20 cellular contexts compared by ENCODE assay signal in the genomic region with DNA sequence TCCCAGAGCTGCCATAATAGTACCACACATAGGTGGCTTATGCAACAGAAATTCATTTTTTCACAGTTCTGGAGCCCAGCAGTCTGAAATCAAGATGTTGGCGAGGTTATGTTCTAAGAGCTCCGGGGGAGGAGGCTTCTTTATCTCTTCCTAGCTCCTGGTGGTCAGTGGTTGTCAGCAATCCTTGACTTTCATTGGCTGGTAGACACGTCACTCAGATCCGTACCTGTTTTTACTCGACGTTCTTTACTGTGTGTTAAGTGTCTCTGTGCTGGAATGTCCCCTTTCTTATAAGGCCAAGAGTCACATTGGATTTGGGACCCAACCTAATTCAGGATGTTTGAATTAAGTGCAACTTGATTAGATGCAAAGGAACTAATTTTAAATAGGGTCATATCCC.
DNase-seq lines count a peak whose midpoint lies in the region; FAIRE-seq and TF ChIP-seq lines count a peak whose summit lies in the region.
"Had no signal": no experiment of that assay in that cellular context is flagged by ENCODE, and none has a peak within 500 bp of the region (broad histone marks: within the 10 kb centered on the region; RNA-seq: fewer than 3 reads in every experiment).

No MANE protein-coding gene starts in this region.

- peaks cover 4% of the 10 kb centered on the region for H3K9me3 Mint-ChIP-seq in Calu3 (ENCODE audit: low read depth, unreplicated experiment)
- peaks cover 4% of the 10 kb centered on the region for H3K9me3 Mint-ChIP-seq in T-helper 2 cell treated with Interferon-gamma antibody and Interleukin-4, amounts not matched to agents 5 μg/mL and 100 μg/mL, for 36 hours

- no peak for FAIRE-seq in H1 (lab: Jason Lieb, UNC)
- FAIRE-seq: A549, GM12891, HTR-8/SVneo, K562 had no signal

- H3K18ac ChIP-seq in H1 (ENCODE audit: extremely low read depth, low read length) (no peak overlapping the region), mesendoderm (ENCODE audit: low read length) (no peak overlapping the region)

- H3K23ac ChIP-seq in H1 (ENCODE audit: insufficient read length) (no peak overlapping the region), mesendoderm (ENCODE audit: low read length) (no peak overlapping the region)

- CTCF ChIA-PET in Calu3 (lab: Charles Lee) (no interaction called here), HEK293T (lab: Yijun Ruan, JAX) (no interaction called here), H1 (lab: Charles Lee; ENCODE audit: partially characterized antibody) (no interaction called here)

- no peak overlapping the region for H3K4me3 Mint-ChIP-seq in Calu3 (ENCODE audit: low read depth, unreplicated experiment)
- H3K4me3 Mint-ChIP-seq in T-helper 2 cell treated with Interferon-gamma antibody and Interleukin-4, amounts not matched to agents 5 μg/mL and 100 μg/mL, for 36 hours = no peak overlapping the region
- H3K4me3 Mint-ChIP-seq: CD14-positive monocyte had no signal

- no peak for TF ChIP-seq EP300 in H1 (IDR thresholded peaks at IDR 0.05; ENCODE audit: borderline replicate concordance in 1 of 2, low read depth in 2 of 2, low read length in 2 of 2)

- H3K27me3 ChIP-seq in H1 (replicated peaks in 1 of 4; ENCODE audit: control insufficient read depth in 3 of 4, extremely low read depth in 1 of 4, insufficient read depth in 3 of 4, low read length in 3 of 4) = no peaks in the 10 kb centered on the region
- H3K27me3 ChIP-seq in mesendoderm (ENCODE audit: insufficient read depth, low read length, poor library complexity) = no peaks in the 10 kb centered on the region
- H3K27me3 ChIP-seq: BLaER1 had no signal

- no peaks in the 10 kb centered on the region for H3K9me3 ChIP-seq in H1 (ENCODE audit: insufficient read depth in 2 of 2, low read depth in 1 of 2, low read length in 1 of 2)
- H3K9me3 ChIP-seq: A549, BLaER1, HAP-1 had no signal

- no peaks in the 10 kb centered on the region for H3K4me1 Mint-ChIP-seq in Calu3 (ENCODE audit: low read depth, unreplicated experiment)
- no peaks in the 10 kb centered on the region for H3K4me1 Mint-ChIP-seq in T-helper 2 cell treated with Interferon-gamma antibody and Interleukin-4, amounts not matched to agents 5 μg/mL and 100 μg/mL, for 36 hours (ENCODE audit: low read depth)
- H3K4me1 Mint-ChIP-seq: CD14-positive monocyte; CD4-positive, alpha-beta memory T cell had no signal

- H3K4ac ChIP-seq in H1 (replicated peaks; ENCODE audit: insufficient read length, low read depth, low read length) (no peak overlapping the region), mesendoderm (ENCODE audit: low read depth, low read length) (no peak overlapping the region)

- no peaks in the 10 kb centered on the region for H3K79me1 ChIP-seq in H1 (ENCODE audit: low read depth, low read length)
- no peaks in the 10 kb centered on the region for H3K79me1 ChIP-seq in mesendoderm (ENCODE audit: low read length)

- no peak overlapping the region for H3K4me2 ChIP-seq in H1 (ENCODE audit: insufficient read depth in 1 of 2, low read depth in 2 of 2, low read length in 2 of 2)
- H3K4me2 ChIP-seq in mesendoderm (ENCODE audit: low read length) = no peak overlapping the region
- H3K4me2 ChIP-seq: A549, BLaER1 had no signal

- H2BK12ac ChIP-seq in H1 (ENCODE audit: low read depth, low read length) = no peak overlapping the region

- no peak overlapping the region for H2AK5ac ChIP-seq in H1 (ENCODE audit: low read depth, low read length)
- H2AK5ac ChIP-seq in mesendoderm (ENCODE audit: low read length) = no peak overlapping the region

- H2BK15ac ChIP-seq in H1 (ENCODE audit: low read length) (no peak overlapping the region), mesendoderm (replicated peaks; ENCODE audit: low read depth) (no peak overlapping the region)

- H3K36me3 ChIP-seq in H1 (ENCODE audit: control insufficient read depth in 2 of 4, insufficient read depth in 4 of 4, low read length in 3 of 4) (no peaks in the 10 kb centered on the region), mesendoderm (ENCODE audit: control insufficient read depth, insufficient read depth, low read length) (no peaks in the 10 kb centered on the region)
- H3K36me3 ChIP-seq: BLaER1, HAP-1 had no signal

- H3K14ac ChIP-seq in H1 (ENCODE audit: insufficient read length) = no peak overlapping the region

- intact Hi-C loops in Calu3 (cut with micrococcal nuclease; ENCODE audit: unreplicated experiment) = no loop called here

- H3K4me3 ChIP-seq in H1 (ENCODE audit: extremely low read depth in 1 of 4, insufficient read depth in 2 of 4, low read depth in 3 of 4, low read length in 4 of 4) (no peak overlapping the region), mesendoderm (ENCODE audit: low read length) (no peak overlapping the region)
- H3K4me3 ChIP-seq: A549, BLaER1, GM23248, HAP-1, K562 had no signal

- POLR2A ChIA-PET in HEK293T (lab: Yijun Ruan, JAX) = no interaction called here
- POLR2A ChIA-PET in H1 (lab: Charles Lee; ENCODE audit: partially characterized antibody) = interaction anchor here (1.2 kb wide), 1 partner anchor 9 kb away, joined by 5 read pairs; no protein-coding TSS in a partner anchor

- 84% methylated on average over 6 of the region's 6 CpGs; no CpG with 5 or more reads in 1 of the 2 experiments for WGBS in H1 (ENCODE audit: extremely low coverage in 1 of 2, insufficient coverage in 1 of 2, insufficient read length in 1 of 2, insufficient replicate concordance in 2 of 2, low coverage in 1 of 2, low lambda C conversion rate in 2 of 2, missing lambda C conversion rate in 1 of 2), 2 experiments
- no CpG with 5 or more reads among the region's 6 CpGs for WGBS in mesendoderm (ENCODE audit: extremely low coverage, insufficient coverage, low lambda C conversion rate)

- H2BK120ac ChIP-seq in H1 (replicated peaks; ENCODE audit: low read depth, low read length) = no peak overlapping the region
- no peak overlapping the region for H2BK120ac ChIP-seq in mesendoderm (ENCODE audit: low read depth, low read length)

- TF ChIP-seq CTCF in Calu3 (IDR thresholded peaks at IDR 0.05; ENCODE audit: unreplicated experiment) (no peak), H1 (IDR thresholded peaks at IDR 0.05; ENCODE audit: control extremely low read depth in 1 of 3, insufficient read depth in 1 of 3, low read depth in 1 of 3, low read length in 3 of 3) (no peak)

- no peaks in the 10 kb centered on the region for H3K79me2 ChIP-seq in H1 (ENCODE audit: control insufficient read depth in 1 of 2, insufficient read depth in 2 of 2, low read length in 2 of 2)
- no peaks in the 10 kb centered on the region for H3K79me2 ChIP-seq in mesendoderm (ENCODE audit: control insufficient read depth, insufficient read depth, low read length)

- no peak overlapping the region for H3K9ac ChIP-seq in H1 (replicated peaks in 1 of 4; ENCODE audit: extremely low read depth in 1 of 4, low read depth in 3 of 4, low read length in 3 of 4)
- H3K9ac ChIP-seq in mesendoderm (ENCODE audit: low read length) = no peak overlapping the region
- H3K9ac ChIP-seq: BLaER1, GM23248 had no signal

- DNase-seq in Calu3 (no peak), HEK293T (ENCODE audit: extremely low spot score) (no peak), H1 (ENCODE audit: low read depth in 1 of 2, low spot score in 2 of 2) (no peak), mesendoderm (peak; percentile 57), SKM-1 (lab: John Stamatoyannopoulos, UW; ENCODE audit: unreplicated experiment) (no peak), HPDE6-E6E7 (ENCODE audit: extremely low spot score) (no peak)
- no peak for DNase-seq in T-helper 2 cell treated with Interferon-gamma antibody and Interleukin-4, amounts not matched to agents 5 μg/mL and 100 μg/mL, for 36 hours (ENCODE audit: low spot score)
- DNase-seq: CD4-positive, alpha-beta memory T cell; DMS79 treated with DMSO at 0.1 percent for 48 hours; GM23248; IMR-90 had no signal

- H3K36me3 Mint-ChIP-seq in Calu3 (ENCODE audit: insufficient read depth, unreplicated experiment) = no peaks in the 10 kb centered on the region
- H3K36me3 Mint-ChIP-seq in T-helper 2 cell treated with Interferon-gamma antibody and Interleukin-4, amounts not matched to agents 5 μg/mL and 100 μg/mL, for 36 hours (ENCODE audit: low read depth) = no peaks in the 10 kb centered on the region
- H3K36me3 Mint-ChIP-seq: CD14-positive monocyte; CD4-positive, alpha-beta memory T cell had no signal

- H3K27me3 Mint-ChIP-seq in Calu3 (ENCODE audit: unreplicated experiment) = no peaks in the 10 kb centered on the region
- no peaks in the 10 kb centered on the region for H3K27me3 Mint-ChIP-seq in T-helper 2 cell treated with Interferon-gamma antibody and Interleukin-4, amounts not matched to agents 5 μg/mL and 100 μg/mL, for 36 hours (ENCODE audit: low read depth)
- H3K27me3 Mint-ChIP-seq: CD4-positive, alpha-beta memory T cell had no signal

- no peak overlapping the region for H2BK5ac ChIP-seq in H1 (ENCODE audit: low read depth, low read length)
- H2BK5ac ChIP-seq in mesendoderm (ENCODE audit: low read length) = no peak overlapping the region

- no peaks in the 10 kb centered on the region for H3K23me2 ChIP-seq in H1 (ENCODE audit: low read depth, low read length)

- H3K27ac ChIP-seq in H1 (ENCODE audit: low read depth, low read length) = no peak overlapping the region
- H3K27ac ChIP-seq in mesendoderm (ENCODE audit: low read depth, low read length) = no peak overlapping the region
- H3K27ac ChIP-seq: 22Rv1, A549, BLaER1, GM23248, HL-60 had no signal

- TF ChIP-seq RAD21 in H1 (IDR thresholded peaks at IDR 0.05 in 1 of 2, conservative IDR thresholded peaks at IDR 0.05 in 1 of 2; ENCODE audit: low read depth in 2 of 2, low read length in 2 of 2) = no peak

- no peak overlapping the region for H4K8ac ChIP-seq in H1 (ENCODE audit: extremely low read depth, insufficient read depth, low read length)
- no peak overlapping the region for H4K8ac ChIP-seq in mesendoderm (ENCODE audit: low read depth, low read length)

- H3K56ac ChIP-seq in H1 (replicated peaks; ENCODE audit: insufficient read length, low read depth, low read length) (no peak overlapping the region), mesendoderm (ENCODE audit: low read length) (no peak overlapping the region)

- no peak overlapping the region for H2BK20ac ChIP-seq in H1 (ENCODE audit: low read length)

- H4K91ac ChIP-seq in H1 (replicated peaks; ENCODE audit: insufficient read length, low read length) = no peak overlapping the region

- peak overlapping the region; percentile 1 for H3K27ac Mint-ChIP-seq in Calu3 (ENCODE audit: unreplicated experiment)
- no peak overlapping the region for H3K27ac Mint-ChIP-seq in T-helper 2 cell treated with Interferon-gamma antibody and Interleukin-4, amounts not matched to agents 5 μg/mL and 100 μg/mL, for 36 hours
- H3K27ac Mint-ChIP-seq: CD14-positive monocyte; CD4-positive, alpha-beta memory T cell had no signal

- no peak overlapping the region for H4K5ac ChIP-seq in H1 (ENCODE audit: insufficient read length, low read depth, low read length)
- no peak overlapping the region for H4K5ac ChIP-seq in mesendoderm (ENCODE audit: low read length)

- no peaks in the 10 kb centered on the region for H4K20me1 ChIP-seq in H1 (replicated peaks in 1 of 2; ENCODE audit: control insufficient read depth in 1 of 2, insufficient read depth in 2 of 2, low read length in 2 of 2)
- H4K20me1 ChIP-seq: BLaER1 had no signal

- no TSS peak for BruUV-seq in Calu3 (replicated peaks; lab: Mats Ljungman, UMichigan)

- 0 out of 2 replicates have a peak overlapping the region, but pooled peaks have one; percentile 11 for H2AFZ ChIP-seq in H1 (ENCODE audit: low read length)
- H2AFZ ChIP-seq: GM23248 had no signal

- TF ChIP-seq POLR2A in H1 (IDR thresholded peaks at IDR 0.05; ENCODE audit: control extremely low read depth in 1 of 2, low read depth in 2 of 2, low read length in 2 of 2) = no peak

- H3K4me1 ChIP-seq in H1 (replicated peaks in 1 of 4; ENCODE audit: control insufficient read depth in 3 of 4, insufficient read depth in 4 of 4, low read length in 3 of 4) = no peaks in the 10 kb centered on the region
- no peaks in the 10 kb centered on the region for H3K4me1 ChIP-seq in mesendoderm (ENCODE audit: control insufficient read depth, low read depth, low read length)
- H3K4me1 ChIP-seq: A549, BLaER1, HAP-1 had no signal
